8 cellular contexts compared by ENCODE assay signal in the genomic region with DNA sequence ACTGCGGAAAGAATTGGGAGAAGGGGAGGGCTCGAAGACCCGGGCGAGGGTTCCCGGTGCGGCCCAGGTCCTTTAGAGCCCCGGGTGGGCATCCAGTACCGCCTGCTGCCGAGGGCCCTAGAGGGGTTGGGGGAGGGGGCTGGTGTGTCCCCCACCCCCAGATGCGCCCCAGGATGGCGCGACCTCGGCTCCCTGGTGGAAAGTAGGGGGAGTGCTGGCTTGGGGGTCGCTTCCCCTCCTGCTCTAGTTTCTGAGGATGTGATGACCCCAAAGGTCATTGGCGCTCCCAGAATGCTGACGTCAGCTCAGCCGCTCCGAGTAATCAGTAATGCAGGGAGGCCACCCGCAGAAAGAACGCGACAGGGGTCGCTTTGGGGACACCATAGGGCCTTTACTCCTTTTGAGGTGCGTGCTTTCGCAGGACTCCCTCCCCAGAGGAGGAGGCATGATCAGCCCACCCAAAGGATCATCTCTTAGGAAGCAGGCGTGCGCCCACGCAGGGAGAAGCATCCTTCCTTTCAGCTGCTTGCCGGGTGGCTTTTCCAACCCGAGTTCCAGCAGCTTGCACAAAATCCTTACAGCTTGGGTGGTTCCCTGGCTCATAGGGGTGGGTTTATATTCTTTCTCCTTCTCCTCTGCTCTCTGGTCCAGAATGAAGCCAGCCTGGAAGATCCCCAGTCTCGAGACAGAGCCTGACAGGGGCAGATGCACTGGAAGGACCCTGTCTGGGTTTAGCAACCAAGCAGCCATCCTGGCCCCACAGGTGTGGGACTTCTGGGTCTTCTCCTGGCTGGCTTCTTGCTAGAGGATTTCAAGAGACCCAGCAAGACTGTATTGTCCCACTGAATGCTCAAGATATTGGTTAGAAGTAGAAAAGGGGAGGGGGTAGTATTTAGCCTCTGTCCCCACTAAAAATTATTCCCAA. TPM values are rescaled to one million over a fixed set of nuclear protein-coding genes. Genes with fewer than 3 reads are reported as not detected.
A peak's percentile ranks its signal among the peaks of the same experiment; 100 is the strongest.
DNase-seq lines count a peak whose midpoint lies in the region; ATAC-seq and TF ChIP-seq lines count a peak whose summit lies in the region.

No MANE protein-coding gene starts in this region.

- TF ChIP-seq CTCF in right lobe of liver (IDR thresholded peaks at IDR 0.05): peak in 1 of 4 donors; percentile 6

- peaks cover 51% of the 10 kb centered on the region for H3K27me3 Mint-ChIP-seq in T-helper 1 cell treated with Interleukin-12 subunit alpha and Interleukin-12 subunit beta and Interleukin-4 antibody, amounts not matched to agents 30 μg/mL and 1 μg/mL, for 36 hours (ENCODE audit: low read depth)

- H3K9ac ChIP-seq in adipocyte (ENCODE audit: low read length): peak overlapping the region; percentile 39
- no peak overlapping the region for H3K9ac ChIP-seq in subcutaneous abdominal adipose tissue (ENCODE audit: low read length in 5 of 5)

- H3K27me3 ChIP-seq in adipocyte (replicated peaks; ENCODE audit: control insufficient read depth, insufficient read depth, low read length) (peaks cover 16% of the 10 kb centered on the region), right lobe of liver (no peaks in the 10 kb centered on the region), subcutaneous abdominal adipose tissue (ENCODE audit: control insufficient read depth in 5 of 5, insufficient read depth in 4 of 5, low read length in 5 of 5) (peaks cover 0 to 6% (median 0%) of the 10 kb centered on the region in 5 donors)

- no peak overlapping the region for H3K27ac Mint-ChIP-seq in T-helper 1 cell treated with Interleukin-12 subunit alpha and Interleukin-12 subunit beta and Interleukin-4 antibody, amounts not matched to agents 30 μg/mL and 1 μg/mL, for 36 hours

- H3K9me3 Mint-ChIP-seq in T-helper 1 cell treated with Interleukin-12 subunit alpha and Interleukin-12 subunit beta and Interleukin-4 antibody, amounts not matched to agents 30 μg/mL and 1 μg/mL, for 36 hours: no peaks in the 10 kb centered on the region

- WGBS in right lobe of liver (ENCODE audit: insufficient coverage, low coverage, low lambda C conversion rate, missing lambda C conversion rate): 23% methylated on average over 8 of the region's 30 CpGs

- H3K36me3 ChIP-seq in adipocyte (ENCODE audit: control insufficient read depth, insufficient read depth, low read length, severe bottlenecking): no peaks in the 10 kb centered on the region
- H3K36me3 ChIP-seq in right lobe of liver: no peaks in the 10 kb centered on the region
- no peaks in the 10 kb centered on the region for H3K36me3 ChIP-seq in subcutaneous abdominal adipose tissue (ENCODE audit: control insufficient read depth in 5 of 5, insufficient read depth in 5 of 5, low read length in 5 of 5)

- H3K4me1 ChIP-seq in adipocyte (ENCODE audit: control insufficient read depth, insufficient read depth, low read length): peaks cover 21% of the 10 kb centered on the region
- H3K4me1 ChIP-seq in right lobe of liver: peaks cover 0 to 21% (median 0%) of the 10 kb centered on the region in 4 donors
- H3K4me1 ChIP-seq in subcutaneous abdominal adipose tissue (ENCODE audit: control insufficient read depth in 5 of 5, insufficient read depth in 5 of 5, low read length in 5 of 5): peaks cover 3 to 47% (median 34%) of the 10 kb centered on the region in 5 donors

- TF ChIP-seq POLR2A in right lobe of liver (IDR thresholded peaks at IDR 0.05): no peak

- H3K4me3 Mint-ChIP-seq in T-helper 1 cell treated with Interleukin-12 subunit alpha and Interleukin-12 subunit beta and Interleukin-4 antibody, amounts not matched to agents 30 μg/mL and 1 μg/mL, for 36 hours: peak overlapping the region; percentile 28

- ATAC-seq in right lobe of liver: no peak

- no peaks in the 10 kb centered on the region for H3K9me3 ChIP-seq in adipocyte (ENCODE audit: control insufficient read depth, low read length)
- H3K9me3 ChIP-seq in right lobe of liver: no peaks in the 10 kb centered on the region
- no peaks in the 10 kb centered on the region for H3K9me3 ChIP-seq in subcutaneous abdominal adipose tissue (ENCODE audit: control insufficient read depth in 5 of 5, low read length in 5 of 5)

- H3K27ac ChIP-seq in right lobe of liver: peak overlapping the region in 2 of 3 donors; percentile 98 to 99
- peak overlapping the region; percentile 23 for H3K27ac ChIP-seq in subcutaneous abdominal adipose tissue (ENCODE audit: low read depth, low read length)

- peaks cover 7% of the 10 kb centered on the region for H3K4me1 Mint-ChIP-seq in T-helper 1 cell treated with Interleukin-12 subunit alpha and Interleukin-12 subunit beta and Interleukin-4 antibody, amounts not matched to agents 30 μg/mL and 1 μg/mL, for 36 hours (ENCODE audit: low read depth)

- DNase-seq in T-helper 1 cell (no peak), adipocyte (ENCODE audit: low read depth) (no peak), right lobe of liver (peak in 2 of 3 donors; percentile 59 to 67), superior temporal gyrus (ENCODE audit: extremely low spot score) (no peak), germinal center (ENCODE audit: low spot score) (no peak), NCI-H187 (lab: John Stamatoyannopoulos, UW) (no peak)

- H3K4me3 ChIP-seq in adipocyte (ENCODE audit: low read length) (peak overlapping the region; percentile 63), right lobe of liver (peak overlapping the region; percentile 84 to 98 (median 84)), subcutaneous abdominal adipose tissue (ENCODE audit: low read depth in 1 of 5, low read length in 5 of 5) (peak overlapping the region; percentile 39 to 86 (median 48))

- intact Hi-C loops in right lobe of liver (cut with DNase I): loop anchor here in 1 of 2 donors (5.0 kb wide), 1 partner anchor 39 kb away; no protein-coding TSS in a partner anchor

- H3K36me3 Mint-ChIP-seq in T-helper 1 cell treated with Interleukin-12 subunit alpha and Interleukin-12 subunit beta and Interleukin-4 antibody, amounts not matched to agents 30 μg/mL and 1 μg/mL, for 36 hours (ENCODE audit: low read depth): no peaks in the 10 kb centered on the region

RNA-seq across cellular contexts. Expression of a gene that starts 1.3 kb away (rescaled TPM):
- 10 to 100 TPM; 20.6 to 63.6 (median 29.5) TPM for total RNA-seq in right lobe of liver

Comparison
In these comparisons a context has a peak if more than half of its experiments do, and no peak if none do; other contexts are left out.
1. DNase-seq: peak in right lobe of liver (2 of 3); none in T-helper 1 cell (0 of 5), adipocyte (single experiment), superior temporal gyrus (single experiment), germinal center (single experiment) and NCI-H187 (0 of 2).
2. Peak in every context shown above with its lines, with median percentiles within 50 percentile points of each other: H3K4me3 ChIP-seq.